ENCODE assay signal across 1 cellular context in genomic region chr4:112916868-112917267, GRCh38.
TF ChIP-seq lines count a peak whose summit lies in the region.

No MANE protein-coding gene starts in this region.

TF ChIP-seq in IMR-90, 13 proteins besides CTCF, POLR2A, EP300 and RAD21 (continued from another document):
- no peak for TF ChIP-seq MAFK (IDR thresholded peaks at IDR 0.05; ENCODE audit: low read depth, low read length)
- TF ChIP-seq BHLHE40 (IDR thresholded peaks at IDR 0.05; ENCODE audit: low read depth, low read length), result no peak
- no peak for TF ChIP-seq MXI1 (IDR thresholded peaks at IDR 0.05; ENCODE audit: borderline replicate concordance, low read depth, low read length)
- TF ChIP-seq CEBPB (IDR thresholded peaks at IDR 0.05; ENCODE audit: low read depth, low read length), result no peak
- no peak for TF ChIP-seq NFE2L2 (IDR thresholded peaks at IDR 0.05; ENCODE audit: low read depth, low read length)
- no peak for TF ChIP-seq FOS (IDR thresholded peaks at IDR 0.05; ENCODE audit: low read depth, low read length)
- TF ChIP-seq, protein P1, sequence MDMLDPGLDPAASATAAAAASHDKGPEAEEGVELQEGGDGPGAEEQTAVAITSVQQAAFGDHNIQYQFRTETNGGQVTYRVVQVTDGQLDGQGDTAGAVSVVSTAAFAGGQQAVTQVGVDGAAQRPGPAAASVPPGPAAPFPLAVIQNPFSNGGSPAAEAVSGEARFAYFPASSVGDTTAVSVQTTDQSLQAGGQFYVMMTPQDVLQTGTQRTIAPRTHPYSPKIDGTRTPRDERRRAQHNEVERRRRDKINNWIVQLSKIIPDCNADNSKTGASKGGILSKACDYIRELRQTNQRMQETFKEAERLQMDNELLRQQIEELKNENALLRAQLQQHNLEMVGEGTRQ (IDR thresholded peaks at IDR 0.05; ENCODE audit: low read depth, low read length), result no peak
- TF ChIP-seq MAZ (IDR thresholded peaks at IDR 0.05; ENCODE audit: borderline replicate concordance, low read depth, low read length), result no peak
- no peak for TF ChIP-seq RCOR1 (IDR thresholded peaks at IDR 0.05; ENCODE audit: insufficient replicate concordance, low read length)
- TF ChIP-seq, protein P2, sequence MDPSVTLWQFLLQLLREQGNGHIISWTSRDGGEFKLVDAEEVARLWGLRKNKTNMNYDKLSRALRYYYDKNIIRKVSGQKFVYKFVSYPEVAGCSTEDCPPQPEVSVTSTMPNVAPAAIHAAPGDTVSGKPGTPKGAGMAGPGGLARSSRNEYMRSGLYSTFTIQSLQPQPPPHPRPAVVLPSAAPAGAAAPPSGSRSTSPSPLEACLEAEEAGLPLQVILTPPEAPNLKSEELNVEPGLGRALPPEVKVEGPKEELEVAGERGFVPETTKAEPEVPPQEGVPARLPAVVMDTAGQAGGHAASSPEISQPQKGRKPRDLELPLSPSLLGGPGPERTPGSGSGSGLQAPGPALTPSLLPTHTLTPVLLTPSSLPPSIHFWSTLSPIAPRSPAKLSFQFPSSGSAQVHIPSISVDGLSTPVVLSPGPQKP (IDR thresholded peaks at IDR 0.05; ENCODE audit: borderline replicate concordance, low read depth, low read length), result no peak
TF ChIP-seq in IMR-90: peak in this region for 0.
